9 cellular contexts compared by ENCODE assay signal in genomic region chr10:60114765-60115586, GRCh38.
DNase-seq lines count a peak whose midpoint lies in the region; ATAC-seq, FAIRE-seq and TF ChIP-seq lines count a peak whose summit lies in the region.
"Had no signal": no experiment of that assay in that cellular context is flagged by ENCODE, and none has a peak within 500 bp of the region (broad histone marks: within the 10 kb centered on the region; RNA-seq: fewer than 3 reads in every experiment).

No MANE protein-coding gene starts in this region.

- H3K4me2 ChIP-seq in H9 (ENCODE audit: insufficient read depth, insufficient read length, low read length) = no peak overlapping the region
- no peak overlapping the region for H3K4me2 ChIP-seq in astrocyte (ENCODE audit: low read length)

- no peaks in the 10 kb centered on the region for H3K79me1 ChIP-seq in H9 (ENCODE audit: insufficient read depth, low read depth, low read length, poor library complexity, severe bottlenecking)

- no peak overlapping the region for H3K56ac ChIP-seq in H9 (ENCODE audit: insufficient read length, low read depth, low read length)

- no peaks in the 10 kb centered on the region for H3K23me2 ChIP-seq in H9 (ENCODE audit: insufficient read length, low read depth, low read length, poor library complexity, severe bottlenecking)

- H2BK12ac ChIP-seq in H9 (ENCODE audit: insufficient read length, low read depth, low read length) = no peak overlapping the region

- ATAC-seq in thoracic aorta (ENCODE audit: insufficient number of reproducible peaks, low FRiP score, low read depth) = peak; percentile 76

- WGBS in H9 (ENCODE audit: extremely low coverage, insufficient read length, low lambda C conversion rate) = no CpG with 5 or more reads among the region's 6 CpGs
- no CpG with 5 or more reads among the region's 6 CpGs for WGBS in iPS DF 6.9 (ENCODE audit: insufficient coverage, insufficient read length)

- H2BK15ac ChIP-seq in H9 (ENCODE audit: low read depth, low read length) = no peak overlapping the region

- H3K27ac ChIP-seq in H9 (ENCODE audit: insufficient read length, low read depth, low read length) (no peak overlapping the region), astrocyte (ENCODE audit: low read depth, low read length) (no peak overlapping the region), iPS DF 6.9 (ENCODE audit: low read length) (no peak overlapping the region), thoracic aorta (peak overlapping the region in 1 of 2 donors; percentile 7)

- H3K4me1 Mint-ChIP-seq in H9 (no peaks in the 10 kb centered on the region), astrocyte (ENCODE audit: low read depth, unreplicated experiment) (no peaks in the 10 kb centered on the region)
- no peaks in the 10 kb centered on the region for H3K4me1 Mint-ChIP-seq in activated T-helper 2 cell treated with anti-CD3 and anti-CD28 coated beads, Interferon-gamma antibody, Interleukin-2, Interleukin-4, amounts not matched to agents 10 μg/mL and 5 μg/mL and 100 μg/mL, durations not matched to agents 14 hours and 24 hours and 36 hours (ENCODE audit: low read depth)
- H3K4me1 Mint-ChIP-seq: CD4-positive, CD25-positive, alpha-beta regulatory T cell had no signal

- no peak overlapping the region for H4K8ac ChIP-seq in H9 (replicated peaks; ENCODE audit: insufficient read length, low read depth, low read length)

- H3K4me1 ChIP-seq in H9 (ENCODE audit: insufficient read depth, low read length) (no peaks in the 10 kb centered on the region), astrocyte (ENCODE audit: insufficient read depth, low read length) (no peaks in the 10 kb centered on the region), iPS DF 6.9 (ENCODE audit: control insufficient read depth, insufficient read depth, low read length) (no peaks in the 10 kb centered on the region), thoracic aorta (ENCODE audit: control insufficient read depth in 1 of 2, low read depth in 2 of 2) (peaks cover 4 to 6% of the 10 kb centered on the region in 2 donors)

- H4K20me1 ChIP-seq in H9 (ENCODE audit: control insufficient read depth, insufficient read depth, insufficient read length) (no peaks in the 10 kb centered on the region), astrocyte (ENCODE audit: insufficient read depth, low read length) (no peaks in the 10 kb centered on the region)

- H3K27ac Mint-ChIP-seq in H9 = no peak overlapping the region
- H3K27ac Mint-ChIP-seq in astrocyte (ENCODE audit: unreplicated experiment) = no peak overlapping the region
- H3K27ac Mint-ChIP-seq in activated T-helper 2 cell treated with anti-CD3 and anti-CD28 coated beads, Interferon-gamma antibody, Interleukin-2, Interleukin-4, amounts not matched to agents 10 μg/mL and 5 μg/mL and 100 μg/mL, durations not matched to agents 14 hours and 24 hours and 36 hours = no peak overlapping the region
- H3K27ac Mint-ChIP-seq: CD4-positive, CD25-positive, alpha-beta regulatory T cell had no signal

- H3K4me3 Mint-ChIP-seq in H9 (no peak overlapping the region), astrocyte (ENCODE audit: unreplicated experiment) (no peak overlapping the region)
- H3K4me3 Mint-ChIP-seq in activated T-helper 2 cell treated with anti-CD3 and anti-CD28 coated beads, Interferon-gamma antibody, Interleukin-2, Interleukin-4, amounts not matched to agents 10 μg/mL and 5 μg/mL and 100 μg/mL, durations not matched to agents 14 hours and 24 hours and 36 hours (ENCODE audit: low read depth) = no peak overlapping the region
- H3K4me3 Mint-ChIP-seq: CD4-positive, CD25-positive, alpha-beta regulatory T cell had no signal

- H4K91ac ChIP-seq in H9 (ENCODE audit: insufficient read length, low read depth, low read length) = no peak overlapping the region

- H2AK5ac ChIP-seq in H9 (ENCODE audit: insufficient read length, low read length) = no peak overlapping the region

- H3K14ac ChIP-seq in H9 (ENCODE audit: insufficient read depth, low read length) = no peak overlapping the region

- H2BK20ac ChIP-seq in H9 (ENCODE audit: low read depth, low read length, poor library complexity, severe bottlenecking) = no peak overlapping the region

- no peak overlapping the region for H4K5ac ChIP-seq in H9 (ENCODE audit: insufficient read length, low read depth, low read length)

- no peak overlapping the region for H3K18ac ChIP-seq in H9 (ENCODE audit: insufficient read length, low read depth, low read length)

- H2BK5ac ChIP-seq in H9 (ENCODE audit: insufficient read length, low read length) = no peak overlapping the region

- H3K27me3 ChIP-seq in H9 (ENCODE audit: insufficient read depth, low read length) = no peaks in the 10 kb centered on the region
- H3K27me3 ChIP-seq in astrocyte (ENCODE audit: insufficient read depth, low read length) = no peaks in the 10 kb centered on the region
- no peaks in the 10 kb centered on the region for H3K27me3 ChIP-seq in iPS DF 6.9 (ENCODE audit: control insufficient read depth, insufficient read depth, low read length)
- no peaks in the 10 kb centered on the region for H3K27me3 ChIP-seq in thoracic aorta (replicated peaks; ENCODE audit: insufficient read depth)

- H3K79me2 ChIP-seq in H9 (ENCODE audit: insufficient read depth, low read length) (no peaks in the 10 kb centered on the region), astrocyte (ENCODE audit: insufficient read depth, low read length) (no peaks in the 10 kb centered on the region)

- no peak overlapping the region for H3T11ph ChIP-seq in H9 (ENCODE audit: low read length)

- H2AFZ ChIP-seq in H9 (ENCODE audit: low read length) = no peak overlapping the region
- no peak overlapping the region for H2AFZ ChIP-seq in astrocyte (ENCODE audit: low read depth, low read length)

- H3K9me3 ChIP-seq in H9 (ENCODE audit: control insufficient read depth, low read depth, low read length) (no peaks in the 10 kb centered on the region), astrocyte (ENCODE audit: insufficient read depth, low read depth, low read length) (no peaks in the 10 kb centered on the region), iPS DF 6.9 (ENCODE audit: control insufficient read depth, insufficient read depth, low read length) (no peaks in the 10 kb centered on the region), thoracic aorta (no peaks in the 10 kb centered on the region)

- H2BK120ac ChIP-seq in H9 (ENCODE audit: low read depth, low read length, poor library complexity, severe bottlenecking) = no peak overlapping the region

- H3K4ac ChIP-seq in H9 (ENCODE audit: low read depth, low read length) = no peak overlapping the region

- H3K36me3 ChIP-seq in astrocyte (ENCODE audit: insufficient read depth, low read length) (no peaks in the 10 kb centered on the region), iPS DF 6.9 (ENCODE audit: control insufficient read depth, insufficient read depth, low read length) (no peaks in the 10 kb centered on the region), thoracic aorta (no peaks in the 10 kb centered on the region)

- intact Hi-C loops in activated T-helper 2 cell treated with anti-CD3 and anti-CD28 coated beads, Interferon-gamma antibody, Interleukin-2, Interleukin-4, amounts not matched to agents 10 μg/mL and 5 μg/mL and 100 μg/mL, durations not matched to agents 14 hours and 24 hours and 36 hours (cut with micrococcal nuclease) = loop anchor here (1.0 to 5.0 kb wide), 3 partner anchors 93 to 652 kb away; no protein-coding TSS in a partner anchor

- no peak overlapping the region for H3K9ac ChIP-seq in H9 (ENCODE audit: extremely low read depth, insufficient read length, low read length)
- H3K9ac ChIP-seq in astrocyte (ENCODE audit: low read length) = no peak overlapping the region

- no peaks in the 10 kb centered on the region for H3K9me3 Mint-ChIP-seq in H9
- peaks cover 1% of the 10 kb centered on the region for H3K9me3 Mint-ChIP-seq in astrocyte (ENCODE audit: unreplicated experiment)
- H3K9me3 Mint-ChIP-seq in activated T-helper 2 cell treated with anti-CD3 and anti-CD28 coated beads, Interferon-gamma antibody, Interleukin-2, Interleukin-4, amounts not matched to agents 10 μg/mL and 5 μg/mL and 100 μg/mL, durations not matched to agents 14 hours and 24 hours and 36 hours = no peaks in the 10 kb centered on the region

- TF ChIP-seq CTCF in H9 (conservative IDR thresholded peaks at IDR 0.05) = peak; percentile 74
- peak; percentile 55 for TF ChIP-seq CTCF in astrocyte (IDR thresholded peaks at IDR 0.05; ENCODE audit: insufficient read depth, low read depth, low read length)
- peak; percentile 57 for TF ChIP-seq CTCF in thoracic aorta (IDR thresholded peaks at IDR 0.05)

- no peaks in the 10 kb centered on the region for H3K27me3 Mint-ChIP-seq in H9 (ENCODE audit: low read depth)
- H3K27me3 Mint-ChIP-seq in astrocyte (ENCODE audit: low read depth, unreplicated experiment) = no peaks in the 10 kb centered on the region
- H3K27me3 Mint-ChIP-seq in activated T-helper 2 cell treated with anti-CD3 and anti-CD28 coated beads, Interferon-gamma antibody, Interleukin-2, Interleukin-4, amounts not matched to agents 10 μg/mL and 5 μg/mL and 100 μg/mL, durations not matched to agents 14 hours and 24 hours and 36 hours (ENCODE audit: low read depth) = no peaks in the 10 kb centered on the region
- H3K27me3 Mint-ChIP-seq: CD4-positive, CD25-positive, alpha-beta regulatory T cell had no signal

- no peak overlapping the region for H3K23ac ChIP-seq in H9 (ENCODE audit: insufficient read length, low read depth, low read length)

- H3K4me3 ChIP-seq in astrocyte (ENCODE audit: insufficient read depth, low read depth, low read length) = no peak overlapping the region
- H3K4me3 ChIP-seq in iPS DF 6.9 (ENCODE audit: low read length) = no peak overlapping the region
- no peak overlapping the region for H3K4me3 ChIP-seq in thoracic aorta

- H3K36me3 Mint-ChIP-seq in H9 (ENCODE audit: insufficient read depth in 1 of 3, low read depth in 3 of 3) (no peaks in the 10 kb centered on the region), astrocyte (ENCODE audit: low read depth, unreplicated experiment) (no peaks in the 10 kb centered on the region)
- no peaks in the 10 kb centered on the region for H3K36me3 Mint-ChIP-seq in activated T-helper 2 cell treated with anti-CD3 and anti-CD28 coated beads, Interferon-gamma antibody, Interleukin-2, Interleukin-4, amounts not matched to agents 10 μg/mL and 5 μg/mL and 100 μg/mL, durations not matched to agents 14 hours and 24 hours and 36 hours (ENCODE audit: low read depth)
- H3K36me3 Mint-ChIP-seq: CD4-positive, CD25-positive, alpha-beta regulatory T cell had no signal

- peak; percentile 69 for FAIRE-seq in astrocyte (lab: Jason Lieb, UNC)

- DNase-seq in NCI-H2107 treated with DMSO at 0.1 percent for 48 hours (lab: John Stamatoyannopoulos, UW; ENCODE audit: unreplicated experiment) (peak; percentile 25), NCI-H2107 (lab: John Stamatoyannopoulos, UW) (no peak), H9 (peak; percentile 33), NCI-H1105 (lab: John Stamatoyannopoulos, UW) (peak; percentile 17), astrocyte (ENCODE audit: low read depth) (peak; percentile 61), iPS DF 6.9 (ENCODE audit: low read depth, low spot score) (peak; percentile 37), thoracic aorta (ENCODE audit: low spot score) (no peak)
- DNase-seq in activated T-helper 2 cell treated with anti-CD3 and anti-CD28 coated beads, Interferon-gamma antibody, Interleukin-2, Interleukin-4, amounts not matched to agents 10 μg/mL and 5 μg/mL and 100 μg/mL, durations not matched to agents 14 hours and 24 hours and 36 hours (ENCODE audit: low spot score) = no peak

Comparison
In these comparisons a context has a peak if more than half of its experiments do, and no peak if none do; other contexts are left out.
1. DNase-seq: peak in NCI-H2107 treated with DMSO at 0.1 percent for 48 hours (single experiment), H9 (single experiment), NCI-H1105 (single experiment), astrocyte (single experiment) and iPS DF 6.9 (single experiment); none in NCI-H2107 (single experiment), thoracic aorta (single experiment) and activated T-helper 2 cell treated with anti-CD3 and anti-CD28 coated beads, Interferon-gamma antibody, Interleukin-2, Interleukin-4, amounts not matched to agents 10 μg/mL and 5 μg/mL and 100 μg/mL, durations not matched to agents 14 hours and 24 hours and 36 hours (single experiment).
2. Peak in every context shown above with its lines, with median percentiles within 50 percentile points of each other: CTCF ChIP-seq.